Comparison of ENCODE assay signal across 8 cellular contexts in genomic region chr5:109409061-109409843, GRCh38. TPM values are rescaled to one million over a fixed set of nuclear protein-coding genes. Genes with fewer than 3 reads are reported as not detected.
DNase-seq lines count a peak whose midpoint lies in the region; ATAC-seq and TF ChIP-seq lines count a peak whose summit lies in the region.

No MANE protein-coding gene starts in this region.

- no peaks in the 10 kb centered on the region for H3K36me3 ChIP-seq in H7 (replicated peaks; ENCODE audit: control insufficient read depth, insufficient read depth, low read length)
- no peaks in the 10 kb centered on the region; the same call in 1 of the 2 replicates for H3K36me3 ChIP-seq in SU-DHL-6 (ENCODE audit: low read length)
- H3K36me3 ChIP-seq in heart right ventricle = peaks cover 0 to 5% (median 0%) of the 10 kb centered on the region in 9 donors
- H3K36me3 ChIP-seq in prostate gland = no peaks in the 10 kb centered on the region
- H3K36me3 ChIP-seq in urinary bladder (ENCODE audit: insufficient read depth) = no peaks in the 10 kb centered on the region

- WGBS in heart right ventricle, 2 donors = 0 to 1% methylated on average over 50 of the region's 50 CpGs
- WGBS in prostate gland = under 1% methylated on average over 50 of the region's 50 CpGs
- WGBS in urinary bladder = under 1% methylated on average over 50 of the region's 50 CpGs

- H3K4me3 Mint-ChIP-seq in activated naive CD8-positive, alpha-beta T cell treated with anti-CD3 and anti-CD28 coated beads, Interleukin-2, amount 50 U/mL, for 24 hours = peak overlapping the region; percentile 99

- H3K9me3 ChIP-seq in SU-DHL-6 (ENCODE audit: insufficient read depth, low read length) = no peaks in the 10 kb centered on the region
- peaks cover 0 to 9% (median 0%) of the 10 kb centered on the region in 11 donors for H3K9me3 ChIP-seq in heart right ventricle
- H3K9me3 ChIP-seq in prostate gland = no peaks in the 10 kb centered on the region

- H3K4me1 ChIP-seq in heart right ventricle (peaks cover 0 to 64% (median 40%) of the 10 kb centered on the region in 9 donors), prostate gland (replicated peaks) (peaks cover 4% of the 10 kb centered on the region), urinary bladder (ENCODE audit: insufficient read depth) (no peaks in the 10 kb centered on the region)

- peaks cover 59% of the 10 kb centered on the region for H3K4me1 Mint-ChIP-seq in activated naive CD8-positive, alpha-beta T cell treated with anti-CD3 and anti-CD28 coated beads, Interleukin-2, amount 50 U/mL, for 24 hours

- H3K9me3 Mint-ChIP-seq in activated naive CD8-positive, alpha-beta T cell treated with anti-CD3 and anti-CD28 coated beads, Interleukin-2, amount 50 U/mL, for 24 hours = peaks cover 6% of the 10 kb centered on the region

- peaks cover 12% of the 10 kb centered on the region for H3K36me3 Mint-ChIP-seq in activated naive CD8-positive, alpha-beta T cell treated with anti-CD3 and anti-CD28 coated beads, Interleukin-2, amount 50 U/mL, for 24 hours (ENCODE audit: low read depth)

- H3K27ac Mint-ChIP-seq in activated naive CD8-positive, alpha-beta T cell treated with anti-CD3 and anti-CD28 coated beads, Interleukin-2, amount 50 U/mL, for 24 hours = peak overlapping the region; percentile 100

- H3K4me3 ChIP-seq in H7 (ENCODE audit: insufficient read depth, low read depth, low read length) (peak overlapping the region; percentile 88), SU-DHL-6 (ENCODE audit: insufficient read depth, low read length, poor library complexity, severe bottlenecking) (peak overlapping the region; percentile 88), heart right ventricle (peak overlapping the region; percentile 66 to 90 (median 80)), prostate gland (peak overlapping the region; percentile 88 to 91), urinary bladder (ENCODE audit: low read depth, low read length) (peak overlapping the region; percentile 75)

- H3K27me3 ChIP-seq in H7 (ENCODE audit: control insufficient read depth, insufficient read depth, low read length) (no peaks in the 10 kb centered on the region), SU-DHL-6 (ENCODE audit: low read length) (no peaks in the 10 kb centered on the region), heart right ventricle (no peaks in the 10 kb centered on the region), prostate gland (replicated peaks; ENCODE audit: insufficient read depth) (no peaks in the 10 kb centered on the region)

- peak overlapping the region; percentile 90 for H3K9ac ChIP-seq in SU-DHL-6 (ENCODE audit: low read length)

- H3K9me2 ChIP-seq in SU-DHL-6 (replicated peaks; ENCODE audit: insufficient read depth, low read length) = no peaks in the 10 kb centered on the region

- H3K79me2 ChIP-seq in SU-DHL-6 (ENCODE audit: insufficient read depth, low read length) = peaks cover 50% of the 10 kb centered on the region

- TF ChIP-seq CTCF in SU-DHL-6 (IDR thresholded peaks at IDR 0.05; ENCODE audit: insufficient read depth, low read length, poor library complexity, severe bottlenecking) = no peak
- no peak for TF ChIP-seq CTCF in heart right ventricle (IDR thresholded peaks at IDR 0.05)
- TF ChIP-seq CTCF in prostate gland (IDR thresholded peaks at IDR 0.05) = peak in 1 of 4 experiments; percentile 3

- H2AFZ ChIP-seq in SU-DHL-6 (ENCODE audit: low read depth, low read length, severe bottlenecking) = peak overlapping the region; percentile 63

- ATAC-seq in activated naive CD8-positive, alpha-beta T cell treated with anti-CD3 and anti-CD28 coated beads, Interleukin-2, amount 50 U/mL, for 24 hours = peak; percentile 42
- peak; percentile 25 to 63 (median 33) for ATAC-seq in heart right ventricle

- H3K27ac ChIP-seq in SU-DHL-6 (ENCODE audit: low read depth, low read length) = peak overlapping the region; percentile 92
- peak overlapping the region; percentile 89 to 99 (median 98) for H3K27ac ChIP-seq in heart right ventricle
- H3K27ac ChIP-seq in prostate gland = peak overlapping the region; percentile 99
- peak overlapping the region; percentile 98 for H3K27ac ChIP-seq in urinary bladder (ENCODE audit: low read depth)

- DNase-seq in GM03348 (ENCODE audit: low spot score) (peak; percentile 78), H7 (peak; percentile 72), LoVo (ENCODE audit: low spot score) (peak; percentile 62), heart right ventricle (peak; percentile 69 to 75), prostate gland (ENCODE audit: low spot score) (peak; percentile 63)
- peak; percentile 82 for DNase-seq in activated naive CD8-positive, alpha-beta T cell treated with anti-CD3 and anti-CD28 coated beads, Interleukin-2, amount 50 U/mL, for 24 hours

- peaks cover 4% of the 10 kb centered on the region for H3K27me3 Mint-ChIP-seq in activated naive CD8-positive, alpha-beta T cell treated with anti-CD3 and anti-CD28 coated beads, Interleukin-2, amount 50 U/mL, for 24 hours

- intact Hi-C loops in heart right ventricle (cut with DNase I) (loop anchor here in 1 of 10 donors (5.0 kb wide), 1 partner anchor 37 kb away; no protein-coding TSS in a partner anchor), prostate gland (cut with DNase I) (no loop called here)

- peaks cover 32% of the 10 kb centered on the region for H3F3A ChIP-seq in SU-DHL-6 (ENCODE audit: insufficient read depth)

- TF ChIP-seq POLR2A in prostate gland (IDR thresholded peaks at IDR 0.05) = peak; percentile 38

- H4K20me1 ChIP-seq in SU-DHL-6 (ENCODE audit: low read depth, low read length) = peaks cover 30% of the 10 kb centered on the region

- H3K4me2 ChIP-seq in SU-DHL-6 (ENCODE audit: low read depth, low read length, poor library complexity, severe bottlenecking) = peak overlapping the region; percentile 88

RNA-seq across cellular contexts. Expression of gene PJA2, which starts 0.5 kb away (rescaled TPM):
- total RNA-seq in H7 (2014; rRNA removed; shearing (Covaris generic)) = 48.0 and 77.1 TPM in 2 replicates
- total RNA-seq in heart right ventricle = 100 to 1,000 TPM in 1 of 10 donors, 10 to 100 TPM in 9; 78.7 to 103 (median 89.2) TPM
- polyA plus RNA-seq in heart right ventricle = 10 to 100 TPM; 15.6 to 29.8 TPM
- 100 to 1,000 TPM in 1 of 2 donors, 10 to 100 TPM in 1; 94.8 to 119 TPM for total RNA-seq in prostate gland
- 236 TPM for total RNA-seq in urinary bladder
- 130 TPM for polyA plus RNA-seq in urinary bladder

Comparison
In these comparisons a context has a peak if more than half of its experiments do, and no peak if none do; other contexts are left out.
1. Peak in every context shown above with its lines: DNase-seq, ATAC-seq, H3K4me3 ChIP-seq and H3K27ac ChIP-seq.